Comparison of ENCODE assay signal across 1 cellular context in genomic region chr6:128528241-128528640, GRCh38.
TF ChIP-seq lines count a peak whose summit lies in the region.

No MANE protein-coding gene starts in this region.

TF ChIP-seq in HCT116, 20 proteins besides CTCF, POLR2A, EP300 and RAD21 (continued from another document):
- TF ChIP-seq YY1 (IDR thresholded peaks at IDR 0.05; ENCODE audit: extremely low read depth, insufficient replicate concordance, low read depth, low read length) (no peak), ZBTB33 (IDR thresholded peaks at IDR 0.05; ENCODE audit: extremely low read depth, insufficient replicate concordance, low read length) (no peak), ATF3 (IDR thresholded peaks at IDR 0.05) (no peak), ZNF274 (IDR thresholded peaks at IDR 0.05; ENCODE audit: low read depth, low read length) (no peak)
TF ChIP-seq in HCT116: peak in this region for 0.
